ENCODE assay signal across 25 cellular contexts in the genomic region with DNA sequence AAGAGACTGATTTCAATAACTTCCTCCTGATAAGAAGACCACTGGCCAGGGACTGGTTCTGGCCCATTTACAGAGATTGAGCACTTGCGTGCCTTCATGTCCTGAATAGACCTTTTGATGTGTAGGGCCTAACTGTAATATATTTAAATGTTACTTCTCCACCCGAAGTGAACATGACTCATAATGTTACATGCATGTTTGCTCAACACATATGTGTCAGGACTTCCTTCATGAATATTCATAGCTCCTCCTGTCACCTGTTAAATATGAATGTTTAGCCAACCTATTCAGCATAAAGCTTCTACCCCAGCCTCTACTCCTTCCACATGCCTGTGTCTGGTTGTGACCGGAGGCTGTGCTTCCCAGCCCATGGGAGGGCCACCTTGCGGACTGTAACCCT.
DNase-seq lines count a peak whose midpoint lies in the region; FAIRE-seq and TF ChIP-seq lines count a peak whose summit lies in the region.
"Had no signal": no experiment of that assay in that cellular context is flagged by ENCODE, and none has a peak within 500 bp of the region (broad histone marks: within the 10 kb centered on the region; RNA-seq: fewer than 3 reads in every experiment).

No MANE protein-coding gene starts in this region.

- no peak overlapping the region for H2AFZ ChIP-seq in neural progenitor cell (replicated peaks)

- H3K27ac ChIP-seq in esophagus muscularis mucosa (replicated peaks in 1 of 4) = no peak overlapping the region
- H3K27ac ChIP-seq in neural progenitor cell = no peak overlapping the region
- H3K27ac ChIP-seq: 22Rv1; A549; BLaER1 treated with 17β-estradiol and CSF1 and Interleukin-3, amounts not matched to agents 10 nM and 100 nM; C4-2B had no signal

- H4K20me1 ChIP-seq in neural progenitor cell (ENCODE audit: low read depth) = no peaks in the 10 kb centered on the region
- H4K20me1 ChIP-seq: BLaER1 treated with 17β-estradiol and CSF1 and Interleukin-3, amounts not matched to agents 10 nM and 100 nM had no signal

- H3K4me3 Mint-ChIP-seq in activated CD4-positive, alpha-beta T cell treated with anti-CD3 and anti-CD28 coated beads, Interleukin-2, amount 10 ng/mL, durations not matched to agents 24 days and 14 days = no peak overlapping the region
- H3K4me3 Mint-ChIP-seq in neural progenitor cell = peak overlapping the region; percentile 52
- H3K4me3 Mint-ChIP-seq: B cell; CD4-positive, alpha-beta T cell; CD8-positive, alpha-beta T cell had no signal

- H3F3A ChIP-seq in neural progenitor cell (ENCODE audit: low read depth) = no peaks in the 10 kb centered on the region

- no peak overlapping the region for H3K9ac ChIP-seq in neural progenitor cell
- H3K9ac ChIP-seq: BLaER1 treated with 17β-estradiol and CSF1 and Interleukin-3, amounts not matched to agents 10 nM and 100 nM had no signal

- FAIRE-seq in bronchial epithelial cell (lab: Jason Lieb, UNC) (no peak), GM12892 (lab: Jason Lieb, UNC) (no peak)
- FAIRE-seq: A549, GM12878, GM19239 had no signal

- H3K4me1 Mint-ChIP-seq in activated CD4-positive, alpha-beta T cell treated with anti-CD3 and anti-CD28 coated beads, Interleukin-2, amount 10 ng/mL, durations not matched to agents 24 days and 14 days = no peaks in the 10 kb centered on the region
- peaks cover 24% of the 10 kb centered on the region for H3K4me1 Mint-ChIP-seq in neural progenitor cell
- H3K4me1 Mint-ChIP-seq: B cell had no signal

- no peak overlapping the region for H3K4me2 ChIP-seq in neural progenitor cell
- H3K4me2 ChIP-seq: A549; BLaER1 treated with 17β-estradiol and CSF1 and Interleukin-3, amounts not matched to agents 10 nM and 100 nM had no signal

- no peaks in the 10 kb centered on the region for H3K9me3 ChIP-seq in esophagus muscularis mucosa
- no peaks in the 10 kb centered on the region for H3K9me3 ChIP-seq in neural progenitor cell (ENCODE audit: low read depth)
- H3K9me3 ChIP-seq: A549 had no signal

- no peaks in the 10 kb centered on the region for H3K79me2 ChIP-seq in neural progenitor cell (ENCODE audit: low read depth)

- H3K4me3 ChIP-seq in bronchial epithelial cell (ENCODE audit: low read depth, low read length) (no peak overlapping the region), esophagus muscularis mucosa (no peak overlapping the region), neural progenitor cell (no peak overlapping the region)
- H3K4me3 ChIP-seq: A549; BLaER1 treated with 17β-estradiol and CSF1 and Interleukin-3, amounts not matched to agents 10 nM and 100 nM; GM12878 had no signal

- H3K36me3 ChIP-seq in bronchial epithelial cell (ENCODE audit: control insufficient read depth, insufficient read depth, low read length) (no peaks in the 10 kb centered on the region), esophagus muscularis mucosa (no peaks in the 10 kb centered on the region), neural progenitor cell (no peaks in the 10 kb centered on the region)
- H3K36me3 ChIP-seq: BLaER1 treated with 17β-estradiol and CSF1 and Interleukin-3, amounts not matched to agents 10 nM and 100 nM had no signal

- no peaks in the 10 kb centered on the region for H3K27me3 Mint-ChIP-seq in activated CD4-positive, alpha-beta T cell treated with anti-CD3 and anti-CD28 coated beads, Interleukin-2, amount 10 ng/mL, durations not matched to agents 24 days and 14 days
- H3K27me3 Mint-ChIP-seq in neural progenitor cell (ENCODE audit: insufficient read depth, low read depth) = peaks cover 4% of the 10 kb centered on the region
- H3K27me3 Mint-ChIP-seq: B cell; CD4-positive, alpha-beta T cell had no signal

- no peak for TF ChIP-seq EP300 in esophagus muscularis mucosa (IDR thresholded peaks at IDR 0.05)

- TF ChIP-seq CTCF in bronchial epithelial cell (IDR thresholded peaks at IDR 0.05; ENCODE audit: insufficient read depth, low read length, severe bottlenecking) (no peak), esophagus muscularis mucosa (IDR thresholded peaks at IDR 0.05) (no peak), neural progenitor cell (IDR thresholded peaks at IDR 0.05) (no peak)

- H3K4me1 ChIP-seq in esophagus muscularis mucosa = no peaks in the 10 kb centered on the region
- no peaks in the 10 kb centered on the region for H3K4me1 ChIP-seq in neural progenitor cell
- H3K4me1 ChIP-seq: A549 had no signal

- H3K36me3 Mint-ChIP-seq in activated CD4-positive, alpha-beta T cell treated with anti-CD3 and anti-CD28 coated beads, Interleukin-2, amount 10 ng/mL, durations not matched to agents 24 days and 14 days (ENCODE audit: low read depth) = no peaks in the 10 kb centered on the region
- H3K36me3 Mint-ChIP-seq in neural progenitor cell = no peaks in the 10 kb centered on the region
- H3K36me3 Mint-ChIP-seq: CD8-positive, alpha-beta T cell had no signal

- DNase-seq in activated CD4-positive, alpha-beta T cell treated with anti-CD3 and anti-CD28 coated beads, Interleukin-2, amount 10 ng/mL, durations not matched to agents 24 days and 14 days = peak; percentile 14
- DNase-seq in activated CD4-positive, alpha-beta T cell treated with anti-CD3 and anti-CD28 coated beads for 48 hours = no peak
- DNase-seq in bronchial epithelial cell (ENCODE audit: low read depth) (peak; percentile 17), esophagus muscularis mucosa (ENCODE audit: extremely low spot score) (peak; percentile 89), neural progenitor cell (ENCODE audit: low spot score) (no peak), NCI-H1105 treated with DMSO at 0.1 percent for 48 hours (lab: John Stamatoyannopoulos, UW) (no peak), GM12892 (ENCODE audit: insufficient read length) (no peak)
- DNase-seq in activated CD8-positive, alpha-beta memory T cell treated with anti-CD3 and anti-CD28 coated beads, Interleukin-2, amount 50 U/mL, for 48 hours = no peak
- DNase-seq: AML-193; CD4-positive, alpha-beta T cell; CD8-positive, alpha-beta T cell; DMS 273 treated with DMSO at 0.1 percent for 48 hours; DMS153; DMS53; DMS79; DND-41; EL; GDM1 had no signal

- WGBS in esophagus muscularis mucosa = 87% methylated on average over 4 of the region's 4 CpGs

- no peak overlapping the region for H3K27ac Mint-ChIP-seq in activated CD4-positive, alpha-beta T cell treated with anti-CD3 and anti-CD28 coated beads, Interleukin-2, amount 10 ng/mL, durations not matched to agents 24 days and 14 days
- no peak overlapping the region for H3K27ac Mint-ChIP-seq in neural progenitor cell
- H3K27ac Mint-ChIP-seq: B cell; CD4-positive, alpha-beta T cell; CD8-positive, alpha-beta T cell had no signal

- no peaks in the 10 kb centered on the region for H3K9me3 Mint-ChIP-seq in activated CD4-positive, alpha-beta T cell treated with anti-CD3 and anti-CD28 coated beads, Interleukin-2, amount 10 ng/mL, durations not matched to agents 24 days and 14 days
- peaks cover 12% of the 10 kb centered on the region for H3K9me3 Mint-ChIP-seq in neural progenitor cell
- H3K9me3 Mint-ChIP-seq: CD4-positive, alpha-beta T cell; CD8-positive, alpha-beta T cell had no signal

- intact Hi-C loops in activated CD4-positive, alpha-beta T cell treated with anti-CD3 and anti-CD28 coated beads, Interleukin-2, amount 10 ng/mL, durations not matched to agents 24 days and 14 days (cut with micrococcal nuclease) = no loop called here
- intact Hi-C loops in esophagus muscularis mucosa (cut with DNase I) = no loop called here

- H3K27me3 ChIP-seq in bronchial epithelial cell (ENCODE audit: control insufficient read depth, insufficient read depth, low read length) (no peaks in the 10 kb centered on the region), esophagus muscularis mucosa (no peaks in the 10 kb centered on the region), neural progenitor cell (no peaks in the 10 kb centered on the region)
- H3K27me3 ChIP-seq: BLaER1 treated with 17β-estradiol and CSF1 and Interleukin-3, amounts not matched to agents 10 nM and 100 nM had no signal

- TF ChIP-seq POLR2A in esophagus muscularis mucosa (IDR thresholded peaks at IDR 0.05; ENCODE audit: low read depth) = no peak
- TF ChIP-seq POLR2A in GM12892 (IDR thresholded peaks at IDR 0.05; ENCODE audit: low read depth, low read length) = no peak

Comparison
In these comparisons a context has a peak if more than half of its experiments do, and no peak if none do; other contexts are left out.
1. DNase-seq: peak in activated CD4-positive, alpha-beta T cell treated with anti-CD3 and anti-CD28 coated beads, Interleukin-2, amount 10 ng/mL, durations not matched to agents 24 days and 14 days (single experiment), bronchial epithelial cell (single experiment) and esophagus muscularis mucosa (single experiment); none in activated CD4-positive, alpha-beta T cell treated with anti-CD3 and anti-CD28 coated beads for 48 hours (single experiment), neural progenitor cell (single experiment), NCI-H1105 treated with DMSO at 0.1 percent for 48 hours (single experiment), activated CD8-positive, alpha-beta memory T cell treated with anti-CD3 and anti-CD28 coated beads, Interleukin-2, amount 50 U/mL, for 48 hours (single experiment) and GM12892 (single experiment).